11 cellular contexts compared by ENCODE assay signal in genomic region chr7:29336851-29337627, GRCh38.
A peak's percentile ranks its signal among the peaks of the same experiment; 100 is the strongest.
DNase-seq lines count a peak whose midpoint lies in the region; ATAC-seq, FAIRE-seq and TF ChIP-seq lines count a peak whose summit lies in the region.
"Had no signal": no experiment of that assay in that cellular context is flagged by ENCODE, and none has a peak within 500 bp of the region (broad histone marks: within the 10 kb centered on the region; RNA-seq: fewer than 3 reads in every experiment).

No MANE protein-coding gene starts in this region.

- no peaks in the 10 kb centered on the region for H3K36me3 Mint-ChIP-seq in chondrocyte (ENCODE audit: low read depth)

- TF ChIP-seq CTCF in chondrocyte (IDR thresholded peaks at IDR 0.05) (no peak), spleen (IDR thresholded peaks at IDR 0.05 in 8 of 11, conservative IDR thresholded peaks at IDR 0.05 in 3 of 11) (no peak)

- no peak for TF ChIP-seq POLR2A in spleen (IDR thresholded peaks at IDR 0.05)

- 33 to 45% (median 35%) methylated on average over 9 of the region's 9 CpGs for WGBS in spleen, 5 donors

- H3K27ac ChIP-seq in spleen = peak overlapping the region in 5 of 8 donors; percentile 10 to 70 (median 42)
- H3K27ac ChIP-seq: tibial artery had no signal

- intact Hi-C loops in spleen (cut with DNase I; ENCODE audit: low total_unique reads) = no loop called here

- no peak overlapping the region for H3K4me3 Mint-ChIP-seq in chondrocyte (ENCODE audit: unreplicated experiment)

- H3K36me3 ChIP-seq in spleen = no peaks in the 10 kb centered on the region
- H3K36me3 ChIP-seq: tibial artery had no signal

- peak overlapping the region; percentile 22 for H3K27ac Mint-ChIP-seq in chondrocyte (ENCODE audit: unreplicated experiment)

- H3K9me3 Mint-ChIP-seq in chondrocyte (ENCODE audit: low read depth) = no peaks in the 10 kb centered on the region

- H3K4me3 ChIP-seq in spleen = peak overlapping the region in 1 of 8 donors; percentile 45
- H3K4me3 ChIP-seq: tibial artery had no signal

- H3K27me3 Mint-ChIP-seq in chondrocyte (ENCODE audit: low read depth) = peaks cover 3% of the 10 kb centered on the region

- H3K4me1 ChIP-seq in spleen = peaks cover 12 to 39% (median 20%) of the 10 kb centered on the region in 6 donors

- peak; percentile 53 for DNase-seq in NCI-H2196 treated with DMSO at 0.1 percent for 48 hours (lab: John Stamatoyannopoulos, UW; ENCODE audit: unreplicated experiment)
- no peak for DNase-seq in NCI-H2196 (lab: John Stamatoyannopoulos, UW; ENCODE audit: unreplicated experiment)
- peak; percentile 91 to 98 for DNase-seq in NCI-H2081 (lab: John Stamatoyannopoulos, UW)
- DNase-seq in chondrocyte (ENCODE audit: low spot score) = no peak
- DNase-seq in spleen = no peak
- no peak for DNase-seq in RCC 7860 (ENCODE audit: low spot score)
- DNase-seq: ACHN, tibial artery had no signal

- no peaks in the 10 kb centered on the region for H3K9me3 ChIP-seq in spleen
- H3K9me3 ChIP-seq: tibial artery had no signal

- no peak for FAIRE-seq in RCC 7860 (lab: Jason Lieb, UNC)
- FAIRE-seq: GM19239 had no signal

- H3K27me3 ChIP-seq in spleen (replicated peaks in 1 of 7) = no peaks in the 10 kb centered on the region

- H3K4me1 Mint-ChIP-seq in chondrocyte (ENCODE audit: low read depth) = peaks cover 19% of the 10 kb centered on the region

- ATAC-seq in GM19351 (IDR thresholded peaks at IDR 0.05; ENCODE audit: unreplicated experiment) = no peak
- ATAC-seq in GM21390 (IDR thresholded peaks at IDR 0.05; ENCODE audit: unreplicated experiment) = no peak

Comparison
In these comparisons a context has a peak if more than half of its experiments do, and no peak if none do; other contexts are left out.
1. DNase-seq: peak in NCI-H2196 treated with DMSO at 0.1 percent for 48 hours (single experiment) and NCI-H2081 (2 of 2); none in NCI-H2196 (single experiment), chondrocyte (single experiment), spleen (single experiment) and RCC 7860 (single experiment).